ENCODE assay signal across 34 cellular contexts in genomic region chr4:120509222-120509621, GRCh38.
"Had no signal": no experiment of that assay in that cellular context is flagged by ENCODE, and none has a peak within 500 bp of the region (broad histone marks: within the 10 kb centered on the region; RNA-seq: fewer than 3 reads in every experiment).

No MANE protein-coding gene starts in this region.

- H3K4me1 ChIP-seq: SJSA1 had no signal

- H3K4me3 Mint-ChIP-seq: activated CD4-positive, alpha-beta memory T cell treated with anti-CD3 and anti-CD28 coated beads, Interleukin-2, amount 10 ng/mL, durations not matched to agents 7 days and 5 days; activated naive CD8-positive, alpha-beta T cell treated with anti-CD3 and anti-CD28 coated beads for 36 hours; activated T-cell treated with anti-CD3 and anti-CD28 coated beads, Interleukin-2, amount 50 U/mL, for 72 hours; activated T-helper 17 cell treated with anti-CD3 and anti-CD28 coated beads, Interleukin-2, amount 50 U/mL, for 72 hours; central memory CD8-positive, alpha-beta T cell; T-helper 1 cell treated with Interleukin-12 subunit alpha and Interleukin-12 subunit beta and Interleukin-4 antibody, amounts not matched to agents 30 μg/mL and 1 μg/mL, for 36 hours; T-helper 2 cell treated with Interferon-gamma antibody and Interleukin-4, amounts not matched to agents 5 μg/mL and 100 μg/mL, for 36 hours had no signal

- H3K27me3 Mint-ChIP-seq: activated CD4-positive, alpha-beta memory T cell treated with anti-CD3 and anti-CD28 coated beads, Interleukin-2, amount 10 ng/mL, durations not matched to agents 7 days and 5 days; activated naive CD8-positive, alpha-beta T cell treated with anti-CD3 and anti-CD28 coated beads for 36 hours; central memory CD8-positive, alpha-beta T cell had no signal

- H3K4me1 Mint-ChIP-seq: activated CD4-positive, alpha-beta memory T cell treated with anti-CD3 and anti-CD28 coated beads, Interleukin-2, amount 10 ng/mL, durations not matched to agents 7 days and 5 days; activated naive CD8-positive, alpha-beta T cell treated with anti-CD3 and anti-CD28 coated beads for 36 hours; activated T-helper 17 cell treated with anti-CD3 and anti-CD28 coated beads, Interleukin-2, amount 50 U/mL, for 72 hours; central memory CD8-positive, alpha-beta T cell had no signal

- H3K36me3 Mint-ChIP-seq: activated naive CD8-positive, alpha-beta T cell treated with anti-CD3 and anti-CD28 coated beads for 36 hours had no signal

- H3K4me3 ChIP-seq: cardiac muscle cell, MG63, SJSA1 had no signal

- H3K9me3 ChIP-seq: MG63, SJSA1, SK-N-SH had no signal

- H3K27ac Mint-ChIP-seq: activated CD4-positive, alpha-beta memory T cell treated with anti-CD3 and anti-CD28 coated beads, Interleukin-2, amount 10 ng/mL, durations not matched to agents 7 days and 5 days; activated naive CD8-positive, alpha-beta T cell treated with anti-CD3 and anti-CD28 coated beads for 36 hours; activated T-cell treated with anti-CD3 and anti-CD28 coated beads, Interleukin-2, amount 50 U/mL, for 72 hours; activated T-helper 17 cell treated with anti-CD3 and anti-CD28 coated beads, Interleukin-2, amount 50 U/mL, for 72 hours; T-helper 1 cell treated with Interleukin-12 subunit alpha and Interleukin-12 subunit beta and Interleukin-4 antibody, amounts not matched to agents 30 μg/mL and 1 μg/mL, for 36 hours; T-helper 2 cell treated with Interferon-gamma antibody and Interleukin-4, amounts not matched to agents 5 μg/mL and 100 μg/mL, for 36 hours had no signal

- H3K36me3 ChIP-seq: cardiac muscle cell, MG63, SJSA1 had no signal

- H3K27ac ChIP-seq: cardiac muscle cell, SJSA1 had no signal

- DNase-seq: activated CD4-positive, alpha-beta memory T cell treated with anti-CD3 and anti-CD28 coated beads, Interleukin-2, amount 10 ng/mL, durations not matched to agents 7 days and 5 days; activated CD4-positive, alpha-beta T cell treated with anti-CD3 and anti-CD28 coated beads for 1 hour; activated CD4-positive, alpha-beta T cell treated with anti-CD3 and anti-CD28 coated beads for 48 hours; activated CD4-positive, CD25-positive, alpha-beta regulatory T cell; activated effector memory CD4-positive, alpha-beta T cell treated with anti-CD3 and anti-CD28 coated beads, Interleukin-2, amount 50 U/mL, for 16 hours; activated naive CD4-positive, alpha-beta T cell; activated naive CD4-positive, alpha-beta T cell treated with anti-CD3 and anti-CD28 coated beads, Interleukin-2, amount 50 U/mL, for 16 hours; activated naive CD8-positive, alpha-beta T cell treated with anti-CD3 and anti-CD28 coated beads for 36 hours; activated T-cell treated with anti-CD3 and anti-CD28 coated beads, Interleukin-2, amount 50 U/mL, for 1 hour; activated T-cell treated with anti-CD3 and anti-CD28 coated beads, Interleukin-2, amount 50 U/mL, for 72 hours; amniotic stem cell; aorta; Kasumi-1; KG1; MG63; NCI-H1048; NCI-H1105 treated with DMSO at 0.1 percent for 48 hours; NCI-H1436; NCI-H1694; NCI-H1930; NCI-H2081 treated with DMSO at 0.1 percent for 48 hours; NCI-H226; NCI-H446 treated with DMSO at 0.1 percent for 48 hours; NCI-H524; NCI-H69; SHP77 treated with DMSO at 0.1 percent for 48 hours; SK-N-SH had no signal

- H3K9ac ChIP-seq: SK-N-SH had no signal

- H3K4me2 ChIP-seq: SK-N-SH had no signal

- H3K9me3 Mint-ChIP-seq: activated CD4-positive, alpha-beta memory T cell treated with anti-CD3 and anti-CD28 coated beads, Interleukin-2, amount 10 ng/mL, durations not matched to agents 7 days and 5 days had no signal

- H3K27me3 ChIP-seq: cardiac muscle cell, MG63, SJSA1 had no signal

- ATAC-seq: activated T-cell treated with anti-CD3 and anti-CD28 coated beads, Interleukin-2, amount 50 U/mL, for 72 hours; activated T-helper 17 cell treated with anti-CD3 and anti-CD28 coated beads, Interleukin-2, amount 50 U/mL, for 72 hours; Panc1 had no signal
